22 cellular contexts compared by ENCODE assay signal in the genomic region with DNA sequence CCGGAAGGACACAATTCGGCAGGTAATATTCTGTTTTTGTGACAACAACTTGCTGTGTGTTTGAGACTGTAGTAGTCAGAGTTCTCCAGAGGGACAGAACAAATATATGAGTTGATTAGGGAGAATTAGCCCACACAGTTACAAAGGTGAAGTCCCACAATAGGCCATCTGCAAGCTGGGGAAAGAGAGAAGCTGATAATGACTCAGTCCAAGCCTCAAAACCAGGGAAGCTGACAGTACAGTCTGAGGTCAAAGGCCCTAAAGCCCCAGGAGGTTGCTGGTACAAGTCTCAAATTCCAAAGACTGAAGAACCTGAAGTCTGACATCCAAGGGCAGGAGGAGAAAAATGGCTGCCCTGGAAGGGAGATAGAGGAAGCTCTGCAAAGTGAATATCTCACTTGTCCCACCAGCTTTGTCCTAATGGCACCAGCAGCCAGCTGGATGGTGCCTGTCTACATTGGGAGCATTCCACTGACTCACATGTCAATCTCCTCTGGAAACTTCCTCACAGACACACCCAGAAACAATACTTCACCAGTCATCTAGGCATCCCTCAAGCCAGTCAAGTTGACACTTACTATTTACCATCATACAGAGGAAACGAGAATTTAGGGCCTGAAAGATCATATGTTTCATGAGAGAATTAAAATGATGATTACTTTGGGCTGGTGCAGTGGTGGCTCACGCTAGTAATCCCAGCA. TPM values are rescaled to one million over a fixed set of nuclear protein-coding genes. Genes with fewer than 3 reads are reported as not detected.
"Had no signal": no experiment of that assay in that cellular context is flagged by ENCODE, and none has a peak within 500 bp of the region (broad histone marks: within the 10 kb centered on the region; RNA-seq: fewer than 3 reads in every experiment).

No MANE protein-coding gene starts in this region.

- DNase-seq: activated CD4-positive, alpha-beta T cell treated with anti-CD3 and anti-CD28 coated beads, Interleukin-2, amount 10 ng/mL, durations not matched to agents 24 days and 14 days; activated CD4-positive, CD25-positive, alpha-beta regulatory T cell; activated CD8-positive, alpha-beta memory T cell treated with anti-CD3 and anti-CD28 coated beads for 24 hours; activated naive CD8-positive, alpha-beta T cell treated with anti-CD3 and anti-CD28 coated beads, Interleukin-2, amount 10 ng/mL, durations not matched to agents 7 days and 5 days; anterior cingulate cortex; brain microvascular endothelial cell; cerebellar nuclear complex; dermis blood vessel endothelial cell; endodermal cell; hippocampal formation; psoas muscle; right lobe of liver; spleen; stimulated activated naive CD8-positive, alpha-beta T cell treated with anti-CD3 and anti-CD28 coated beads, Interleukin-15, amount 100 ng/mL, for 72 hours; testis; upper lobe of right lung had no signal

- H3K9me3 ChIP-seq: esophagus muscularis mucosa, psoas muscle, right lobe of liver, spleen, testis, upper lobe of right lung had no signal

- H3K4me1 ChIP-seq: psoas muscle, right lobe of liver, spleen, testis, upper lobe of right lung had no signal

- H3K27ac ChIP-seq: brain microvascular endothelial cell, esophagus muscularis mucosa, psoas muscle, right lobe of liver, spleen, testis, upper lobe of right lung had no signal

- H3K36me3 ChIP-seq: brain microvascular endothelial cell, esophagus muscularis mucosa, right lobe of liver, spleen, upper lobe of right lung had no signal

- H3K4me3 ChIP-seq: esophagus muscularis mucosa, psoas muscle, right lobe of liver, spleen, testis, upper lobe of right lung had no signal

- ATAC-seq: psoas muscle; right lobe of liver; stimulated activated naive CD8-positive, alpha-beta T cell treated with anti-CD3 and anti-CD28 coated beads, Interleukin-15, amount 100 ng/mL, for 72 hours; upper lobe of right lung had no signal

- H3K27me3 ChIP-seq: brain microvascular endothelial cell, esophagus muscularis mucosa, right lobe of liver, spleen, testis, upper lobe of right lung had no signal

RNA-seq across cellular contexts. Expression of a gene that starts 36.3 kb away (rescaled TPM):
- total RNA-seq: activated CD4-positive, alpha-beta T cell treated with anti-CD3 and anti-CD28 coated beads, Interleukin-2, amount 10 ng/mL, durations not matched to agents 24 days and 14 days; activated naive CD8-positive, alpha-beta T cell treated with anti-CD3 and anti-CD28 coated beads, Interleukin-2, amount 10 ng/mL, durations not matched to agents 7 days and 5 days; dermis blood vessel endothelial cell; endodermal cell; esophagus muscularis mucosa; glomerular endothelial cell; kidney epithelial cell; lower leg skin; neural crest cell; osteocyte; right lobe of liver; spleen; upper lobe of right lung had no signal
- polyA plus RNA-seq: spleen had no signal
